Comparison of ENCODE assay signal across 9 cellular contexts in genomic region chrX:101595739-101596419, GRCh38. TPM values are rescaled to one million over a fixed set of nuclear protein-coding genes. Genes with fewer than 3 reads are reported as not detected.
DNase-seq lines count a peak whose midpoint lies in the region; FAIRE-seq and TF ChIP-seq lines count a peak whose summit lies in the region.
"Had no signal": no experiment of that assay in that cellular context is flagged by ENCODE, and none has a peak within 500 bp of the region (broad histone marks: within the 10 kb centered on the region; RNA-seq: fewer than 3 reads in every experiment).

No MANE protein-coding gene starts in this region.

- TF ChIP-seq CTCF in chondrocyte (IDR thresholded peaks at IDR 0.05): peak; percentile 86
- TF ChIP-seq CTCF in tibial nerve (IDR thresholded peaks at IDR 0.05): peak; percentile 41 to 76 (median 44)

- no peak overlapping the region for H3K4me3 Mint-ChIP-seq in chondrocyte (ENCODE audit: unreplicated experiment)
- H3K4me3 Mint-ChIP-seq: T-helper 1 cell treated with Interleukin-12 subunit alpha and Interleukin-12 subunit beta and Interleukin-4 antibody, amounts not matched to agents 30 μg/mL and 1 μg/mL, for 36 hours had no signal

- H3K36me3 Mint-ChIP-seq in chondrocyte (ENCODE audit: low read depth): no peaks in the 10 kb centered on the region

- H3K27ac ChIP-seq in tibial nerve: no peak overlapping the region

- no peak for TF ChIP-seq POLR2A in H54 (IDR thresholded peaks at IDR 0.05; ENCODE audit: low read depth, low read length)
- TF ChIP-seq POLR2A in tibial nerve (IDR thresholded peaks at IDR 0.05): no peak

- H3K4me3 ChIP-seq in Jurkat, Clone E6-1 (ENCODE audit: low read length): no peak overlapping the region
- H3K4me3 ChIP-seq in tibial nerve: no peak overlapping the region

- H3K9me3 Mint-ChIP-seq in chondrocyte (ENCODE audit: low read depth): peaks cover 10% of the 10 kb centered on the region
- H3K9me3 Mint-ChIP-seq: T-helper 1 cell treated with Interleukin-12 subunit alpha and Interleukin-12 subunit beta and Interleukin-4 antibody, amounts not matched to agents 30 μg/mL and 1 μg/mL, for 36 hours had no signal

- in situ Hi-C loops in ACHN (cut with HindIII; ENCODE audit: low pct_ligation_motif_present, low pct_unique_long_range_greater_than_20kb, low sequenced_read_pairs): no loop called here

- no peaks in the 10 kb centered on the region for H3K4me1 Mint-ChIP-seq in chondrocyte (ENCODE audit: low read depth)

- no peaks in the 10 kb centered on the region for H3K36me3 ChIP-seq in tibial nerve

- FAIRE-seq in H54 (lab: Jason Lieb, UNC): no peak

- H3K9me3 ChIP-seq in tibial nerve: no peaks in the 10 kb centered on the region

- no peak for TF ChIP-seq EP300 in tibial nerve (IDR thresholded peaks at IDR 0.05)

- H3K4me1 ChIP-seq in tibial nerve: no peaks in the 10 kb centered on the region

- DNase-seq in ACHN (peak; percentile 60), GM04504 (ENCODE audit: low read depth) (peak; percentile 40), H54 (ENCODE audit: insufficient read length, low spot score) (peak; percentile 25), RPMI8226 (peak; percentile 42), chondrocyte (ENCODE audit: low spot score) (no peak), left kidney (ENCODE audit: low read depth, low spot score) (peak; percentile 90), tibial nerve (ENCODE audit: low spot score in 2 of 2) (peak in 1 of 2 donors; percentile 51)
- DNase-seq in Jurkat, Clone E6-1 (ENCODE audit: low read depth, low spot score): peak; percentile 24

- H3K27me3 Mint-ChIP-seq in chondrocyte (ENCODE audit: low read depth): no peaks in the 10 kb centered on the region

- H3K27ac Mint-ChIP-seq in chondrocyte (ENCODE audit: unreplicated experiment): no peak overlapping the region
- H3K27ac Mint-ChIP-seq: T-helper 1 cell treated with Interleukin-12 subunit alpha and Interleukin-12 subunit beta and Interleukin-4 antibody, amounts not matched to agents 30 μg/mL and 1 μg/mL, for 36 hours had no signal

- H3K27me3 ChIP-seq in tibial nerve: peaks cover 0 to 13% of the 10 kb centered on the region in 2 donors

- 9 to 16% methylated on average over 5 of the region's 5 CpGs for WGBS in tibial nerve, 2 donors

RNA-seq across cellular contexts. Expression of gene ARMCX6, which starts 21.9 kb away (rescaled TPM):
- 45.5 TPM for polyA plus RNA-seq in Jurkat, Clone E6-1 (2012; ENCODE audit: insufficient read depth, insufficient read length)
- 91.5 to 103 TPM (median 98.5 TPM) in 3 replicates for total RNA-seq in chondrocyte
- 10 to 100 TPM; 16.5 to 19.4 (median 16.8) TPM for total RNA-seq in tibial nerve

RNA-seq across cellular contexts. Expression of gene ARMCX3, which starts 27.1 kb away (rescaled TPM):
- 14.6 TPM for polyA plus RNA-seq in Jurkat, Clone E6-1 (2012; ENCODE audit: insufficient read depth, insufficient read length)
- 114 to 155 TPM (median 123 TPM) in 3 replicates for total RNA-seq in chondrocyte
- 10 to 100 TPM; 28.2 to 44.4 (median 43.0) TPM for total RNA-seq in tibial nerve

RNA-seq across cellular contexts. Expression of gene ARMCX1, which starts 45.5 kb away (rescaled TPM):
- polyA plus RNA-seq in Jurkat, Clone E6-1 (2012; ENCODE audit: insufficient read depth, insufficient read length): not detected
- total RNA-seq in chondrocyte (36.0 to 46.1 TPM (median 36.7 TPM) in 3 replicates), tibial nerve (10 to 100 TPM; 28.2 to 34.3 (median 30.6) TPM)
